1 cellular context compared by ENCODE assay signal in genomic region chr4:139053909-139054308, GRCh38.
TF ChIP-seq lines count a peak whose summit lies in the region.

No MANE protein-coding gene starts in this region.

TF ChIP-seq in GM12878, 131 proteins besides CTCF, POLR2A, EP300 and RAD21 (continued from another document):
- no peak for TF ChIP-seq E2F8 (IDR thresholded peaks at IDR 0.05; ENCODE audit: low read depth, partially characterized antibody)
